9 cellular contexts compared by ENCODE assay signal in genomic region chr22:43343262-43343988, GRCh38. TPM values are rescaled to one million over a fixed set of nuclear protein-coding genes. Genes with fewer than 3 reads are reported as not detected.
DNase-seq lines count a peak whose midpoint lies in the region; ATAC-seq and TF ChIP-seq lines count a peak whose summit lies in the region.
"Had no signal": no experiment of that assay in that cellular context is flagged by ENCODE, and none has a peak within 500 bp of the region (broad histone marks: within the 10 kb centered on the region; RNA-seq: fewer than 3 reads in every experiment).

Gene SCUBE1 (minus strand): TSS chr22:43343372. CDS start chr22:43343261, 111 bp downstream.

- DNase-seq in NCI-H2227 (lab: John Stamatoyannopoulos, UW; ENCODE audit: unreplicated experiment) (peak; percentile 74), activated T-cell treated with anti-CD3 and anti-CD28 coated beads for 1 hour (ENCODE audit: low read depth) (peak; percentile 17), fibroblast of mammary gland (ENCODE audit: low read depth) (peak; percentile 7), neuronal stem cell (ENCODE audit: low spot score) (peak; percentile 87), upper lobe of right lung (peak; percentile 85), NK-92 (lab: John Stamatoyannopoulos, UW; ENCODE audit: unreplicated experiment) (no peak)

- H3K27me3 ChIP-seq in neuronal stem cell (ENCODE audit: control insufficient read depth in 3 of 3, insufficient read depth in 3 of 3, low read depth in 1 of 3, low read length in 3 of 3) (peaks cover 0 to 61% (median 0%) of the 10 kb centered on the region in 3 experiments), upper lobe of right lung (peaks cover 18% of the 10 kb centered on the region)

- H4K8ac ChIP-seq in neuronal stem cell (ENCODE audit: low read depth, low read length) = no peak within 1 kb of the TSS

- peak within 1 kb of the TSS; percentile 23 for H3K27ac ChIP-seq in neuronal stem cell (replicated peaks; ENCODE audit: low read length)
- no peak within 1 kb of the TSS for H3K27ac ChIP-seq in upper lobe of right lung
- H3K27ac ChIP-seq: gastrocnemius medialis had no signal

- H2AK5ac ChIP-seq in neuronal stem cell (ENCODE audit: low read depth, low read length) = peak within 1 kb of the TSS; percentile 38

- H3K9ac ChIP-seq in ES-I3 (ENCODE audit: low read depth, low read length) (peak within 1 kb of the TSS; percentile 51; the same call in 1 of the 2 replicates), neuronal stem cell (ENCODE audit: low read depth, low read length, poor library complexity) (peak within 1 kb of the TSS; percentile 92)

- WGBS in neuronal stem cell (ENCODE audit: extremely low coverage in 2 of 2, insufficient read length in 2 of 2, insufficient replicate concordance in 1 of 2), 2 donors = no CpG with 5 or more reads among the region's 87 CpGs

- peak within 1 kb of the TSS; percentile 10 for H3K23ac ChIP-seq in neuronal stem cell (ENCODE audit: low read depth, low read length, poor library complexity)

- peak within 1 kb of the TSS; percentile 47 for H2BK12ac ChIP-seq in neuronal stem cell (ENCODE audit: low read length)

- no peak within 1 kb of the TSS for H3K4ac ChIP-seq in neuronal stem cell (ENCODE audit: low read length)

- TF ChIP-seq CTCF in fibroblast of mammary gland (conservative IDR thresholded peaks at IDR 0.05; ENCODE audit: control insufficient read depth, insufficient read depth, low read depth, low read length) (no peak), upper lobe of right lung (IDR thresholded peaks at IDR 0.05) (no peak)

- H3K18ac ChIP-seq in neuronal stem cell (ENCODE audit: low read length) = peak within 1 kb of the TSS; percentile 89

- intact Hi-C loops in upper lobe of right lung (cut with DNase I) = no loop called here

- peak; percentile 90 for ATAC-seq in upper lobe of right lung
- ATAC-seq in GM21717 (IDR thresholded peaks at IDR 0.05; ENCODE audit: unreplicated experiment) = no peak

- H4K91ac ChIP-seq in neuronal stem cell (ENCODE audit: low read depth, low read length, poor library complexity) = peak within 1 kb of the TSS; percentile 56

- H3K4me2 ChIP-seq in neuronal stem cell (ENCODE audit: insufficient read depth, low read length, poor library complexity, severe bottlenecking) = peak within 1 kb of the TSS; percentile 74

- H3K79me1 ChIP-seq in neuronal stem cell (ENCODE audit: low read depth, low read length) = peaks cover 14% of the 10 kb centered on the region

- peak within 1 kb of the TSS; percentile 70 for H2AFZ ChIP-seq in neuronal stem cell (ENCODE audit: low read length)

- peak within 1 kb of the TSS; percentile 0 for H2BK15ac ChIP-seq in neuronal stem cell (ENCODE audit: low read length)

- H2BK5ac ChIP-seq in neuronal stem cell (ENCODE audit: low read length) = peak within 1 kb of the TSS; percentile 72

- H3K4me1 ChIP-seq in ES-I3 (ENCODE audit: insufficient read depth, low read length) (no peaks in the 10 kb centered on the region; the same call in 1 of the 2 replicates), neuronal stem cell (ENCODE audit: control insufficient read depth in 2 of 2, insufficient read depth in 1 of 2, low read depth in 1 of 2, low read length in 2 of 2) (peaks cover 0 to 32% of the 10 kb centered on the region in 2 donors), upper lobe of right lung (no peaks in the 10 kb centered on the region)
- H3K4me1 ChIP-seq: gastrocnemius medialis had no signal

- H2BK120ac ChIP-seq in neuronal stem cell (ENCODE audit: low read depth, low read length) = peak within 1 kb of the TSS; percentile 78

- H3K4me3 ChIP-seq in fibroblast of mammary gland (ENCODE audit: control insufficient read depth, low read depth, low read length) (no peak within 1 kb of the TSS), neuronal stem cell (ENCODE audit: low read length in 2 of 2) (peak within 1 kb of the TSS in 1 of 2 donors; percentile 84), upper lobe of right lung (peak within 1 kb of the TSS; percentile 36)
- H3K4me3 ChIP-seq: gastrocnemius medialis had no signal

- H3K36me3 ChIP-seq in ES-I3 (ENCODE audit: insufficient read depth, low read length) (no peaks in the 10 kb centered on the region), neuronal stem cell (replicated peaks in 1 of 2; ENCODE audit: control insufficient read depth in 2 of 2, insufficient read depth in 2 of 2, low read length in 2 of 2) (peaks cover 0 to 8% of the 10 kb centered on the region in 2 donors), upper lobe of right lung (no peaks in the 10 kb centered on the region)
- H3K36me3 ChIP-seq: gastrocnemius medialis had no signal

- H3K9me3 ChIP-seq in ES-I3 (ENCODE audit: control insufficient read depth, insufficient read depth, low read length) = no peaks in the 10 kb centered on the region
- peaks cover 0 to 1% of the 10 kb centered on the region in 2 donors for H3K9me3 ChIP-seq in neuronal stem cell (replicated peaks in 1 of 2; ENCODE audit: control insufficient read depth in 2 of 2, insufficient read depth in 1 of 2, low read depth in 1 of 2, low read length in 2 of 2)
- no peaks in the 10 kb centered on the region for H3K9me3 ChIP-seq in upper lobe of right lung
- H3K9me3 ChIP-seq: gastrocnemius medialis had no signal

- H3K14ac ChIP-seq in neuronal stem cell (ENCODE audit: low read length) = peak within 1 kb of the TSS; percentile 39

RNA-seq across cellular contexts. Expression of gene SCUBE1, which starts in this region (rescaled TPM):
- 51.2 TPM for polyA plus RNA-seq in neuronal stem cell (2013, experiment 1 of 2)
- 50.9 TPM for polyA plus RNA-seq in neuronal stem cell (2013, experiment 2 of 2)
- 36.0 TPM for total RNA-seq in upper lobe of right lung
